In genomic region chr16:67537636-67538591, GRCh38 we compare ENCODE assay signal across 9 cellular contexts. TPM values are rescaled to one million over a fixed set of nuclear protein-coding genes. Genes with fewer than 3 reads are reported as not detected.
DNase-seq lines count a peak whose midpoint lies in the region; ATAC-seq and TF ChIP-seq lines count a peak whose summit lies in the region.
"Had no signal": no experiment of that assay in that cellular context is flagged by ENCODE, and none has a peak within 500 bp of the region (broad histone marks: within the 10 kb centered on the region; RNA-seq: fewer than 3 reads in every experiment).

No MANE protein-coding gene starts in this region.

- H3K79me2 ChIP-seq in Loucy (ENCODE audit: insufficient read depth, low read length): peaks cover 25% of the 10 kb centered on the region; the same call in 1 of the 2 replicates
- peaks cover 79% of the 10 kb centered on the region for H3K79me2 ChIP-seq in osteoblast (ENCODE audit: insufficient read depth, low read length)

- no peaks in the 10 kb centered on the region for H3K27me3 ChIP-seq in Loucy (ENCODE audit: insufficient read depth, low read length, poor library complexity, severe bottlenecking)
- H3K27me3 ChIP-seq in osteoblast (ENCODE audit: insufficient read depth, low read length): no peaks in the 10 kb centered on the region

- H3K4me3 ChIP-seq in Loucy (ENCODE audit: low read length, poor library complexity, severe bottlenecking): peak overlapping the region; percentile 85
- H3K4me3 ChIP-seq in osteoblast (ENCODE audit: insufficient read depth, low read length): peak overlapping the region; percentile 81

- H4K20me1 ChIP-seq in Loucy (ENCODE audit: insufficient read depth, low read length, poor library complexity, severe bottlenecking): peaks cover 19% of the 10 kb centered on the region
- H4K20me1 ChIP-seq in osteoblast (ENCODE audit: insufficient read depth, low read length): peaks cover 84% of the 10 kb centered on the region

- no peak for TF ChIP-seq CTCF in Loucy (conservative IDR thresholded peaks at IDR 0.05; ENCODE audit: low read length)
- TF ChIP-seq CTCF in osteoblast (IDR thresholded peaks at IDR 0.05; ENCODE audit: extremely low read depth, low read depth, low read length): no peak

- H3K4me2 ChIP-seq in Loucy (ENCODE audit: low read depth, low read length, poor library complexity, severe bottlenecking) (peak overlapping the region; percentile 87), osteoblast (ENCODE audit: insufficient read depth, low read length) (peak overlapping the region; percentile 91)

- no peaks in the 10 kb centered on the region; the same call in 1 of the 2 replicates for H3K36me3 ChIP-seq in Loucy (ENCODE audit: insufficient read depth, low read length)
- peaks cover 38% of the 10 kb centered on the region for H3K36me3 ChIP-seq in osteoblast (ENCODE audit: insufficient read depth, low read length)

- peak; percentile 59 for DNase-seq in activated effector memory CD4-positive, alpha-beta T cell treated with Interleukin-2 at 50 U/mL for 16 hours
- DNase-seq in germinal center (ENCODE audit: low spot score) (peak; percentile 69), osteoblast (ENCODE audit: insufficient read length, low spot score, missing footprints) (peak; percentile 92), D341Med (ENCODE audit: low spot score) (no peak), RPMI8226 (no peak), DMS53 treated with DMSO at 0.1 percent for 48 hours (lab: John Stamatoyannopoulos, UW; ENCODE audit: unreplicated experiment) (no peak)

- peak overlapping the region; percentile 33 for H3K27ac ChIP-seq in osteoblast (ENCODE audit: low read depth, low read length)

- no peaks in the 10 kb centered on the region for H3K9me2 ChIP-seq in Loucy (replicated peaks; ENCODE audit: low read depth, low read length)

- H2AFZ ChIP-seq in Loucy (ENCODE audit: low read length) (peak overlapping the region; percentile 62), osteoblast (ENCODE audit: low read length) (no peak overlapping the region)

- H3F3A ChIP-seq in Loucy (ENCODE audit: low read depth): peaks cover 4% of the 10 kb centered on the region; the same call in 1 of the 2 replicates

- H3K4me1 ChIP-seq in Loucy (ENCODE audit: insufficient read depth, low read length, poor library complexity, severe bottlenecking) (peaks cover 30% of the 10 kb centered on the region), osteoblast (ENCODE audit: insufficient read depth, low read length) (peaks cover 14% of the 10 kb centered on the region)

- H3K9me3 ChIP-seq in Loucy (ENCODE audit: insufficient read depth, low read depth, low read length) (no peaks in the 10 kb centered on the region), osteoblast (ENCODE audit: low read depth, low read length) (no peaks in the 10 kb centered on the region)

- ATAC-seq in GM18498 (IDR thresholded peaks at IDR 0.05; ENCODE audit: unreplicated experiment): peak; percentile 41

- peak overlapping the region; percentile 96 for H3K9ac ChIP-seq in Loucy (ENCODE audit: low read depth, low read length, poor library complexity, severe bottlenecking)

RNA-seq across cellular contexts. Expression of gene RIPOR1, which starts 9.3 kb away (rescaled TPM):
- total RNA-seq in osteoblast: 36.6 and 38.0 TPM in 2 replicates

RNA-seq across cellular contexts. Expression of gene CTCF, which starts 24.4 kb away (rescaled TPM):
- 29.3 and 31.8 TPM in 2 replicates for total RNA-seq in osteoblast

RNA-seq across cellular contexts. Expression of gene AGRP, which starts 54.6 kb away (rescaled TPM):
- not detected in 2 replicates for total RNA-seq in osteoblast
- total RNA-seq: SK-MEL-5 had no signal

RNA-seq across cellular contexts. Expression of gene ATP6V0D1, which starts 57.0 kb away (rescaled TPM):
- total RNA-seq in osteoblast: 146 and 158 TPM in 2 replicates

Comparison
In these comparisons a context has a peak if more than half of its experiments do, and no peak if none do; other contexts are left out.
1. DNase-seq: peak in activated effector memory CD4-positive, alpha-beta T cell treated with Interleukin-2 at 50 U/mL for 16 hours (single experiment), germinal center (single experiment) and osteoblast (single experiment); none in D341Med (single experiment), RPMI8226 (single experiment) and DMS53 treated with DMSO at 0.1 percent for 48 hours (single experiment).